ENCODE assay signal across 27 cellular contexts in genomic region chr6:101116337-101116736, GRCh38.
A peak's percentile ranks its signal among the peaks of the same experiment; 100 is the strongest.
DNase-seq lines count a peak whose midpoint lies in the region; ATAC-seq and TF ChIP-seq lines count a peak whose summit lies in the region.
"Had no signal": no experiment of that assay in that cellular context is flagged by ENCODE, and none has a peak within 500 bp of the region (broad histone marks: within the 10 kb centered on the region; RNA-seq: fewer than 3 reads in every experiment).

No MANE protein-coding gene starts in this region.

- no peak for TF ChIP-seq EP300 in esophagus muscularis mucosa (IDR thresholded peaks at IDR 0.05)

- TF ChIP-seq CTCF in HFFc6 (IDR thresholded peaks at IDR 0.05) (peak; percentile 24; the same call in 1 of the 2 replicates), VCaP (conservative IDR thresholded peaks at IDR 0.05) (no peak), type B pancreatic cell (conservative IDR thresholded peaks at IDR 0.05) (peak; percentile 42), esophagus muscularis mucosa (IDR thresholded peaks at IDR 0.05) (no peak)

- no peak overlapping the region for H3K4me3 Mint-ChIP-seq in HFFc6
- no peak overlapping the region for H3K4me3 Mint-ChIP-seq in type B pancreatic cell
- H3K4me3 Mint-ChIP-seq: CD4-positive, alpha-beta memory T cell; T-helper 2 cell treated with Interferon-gamma antibody and Interleukin-4, amounts not matched to agents 5 μg/mL and 100 μg/mL, for 36 hours had no signal

- no peaks in the 10 kb centered on the region for H3K27me3 ChIP-seq in esophagus muscularis mucosa
- H3K27me3 ChIP-seq: BLaER1 treated with 17β-estradiol and CSF1 and Interleukin-3, amounts not matched to agents 10 nM and 100 nM; MG63 had no signal

- WGBS in esophagus muscularis mucosa, result 75% methylated on average over 5 of the region's 5 CpGs

- ATAC-seq in GM18505 (IDR thresholded peaks at IDR 0.05; ENCODE audit: unreplicated experiment), result no peak
- ATAC-seq: A549 had no signal

- intact Hi-C loops in esophagus muscularis mucosa (cut with DNase I), result no loop called here

- H3K4me1 Mint-ChIP-seq in HFFc6 (ENCODE audit: low read depth) (peaks cover 8% of the 10 kb centered on the region), type B pancreatic cell (ENCODE audit: unreplicated experiment) (peaks cover 4% of the 10 kb centered on the region)
- H3K4me1 Mint-ChIP-seq: CD4-positive, alpha-beta memory T cell had no signal

- H3K36me3 Mint-ChIP-seq in HFFc6 (ENCODE audit: low read depth) (no peaks in the 10 kb centered on the region), type B pancreatic cell (no peaks in the 10 kb centered on the region)
- H3K36me3 Mint-ChIP-seq: CD4-positive, alpha-beta memory T cell had no signal

- H3K9me3 ChIP-seq in esophagus muscularis mucosa, result no peaks in the 10 kb centered on the region
- H3K9me3 ChIP-seq: A549; BLaER1 treated with 17β-estradiol and CSF1 and Interleukin-3, amounts not matched to agents 10 nM and 100 nM; MG63 had no signal

- TF ChIP-seq POLR2A in esophagus muscularis mucosa (IDR thresholded peaks at IDR 0.05; ENCODE audit: low read depth) (no peak), GM18505 (IDR thresholded peaks at IDR 0.05; ENCODE audit: borderline replicate concordance, extremely low read depth, insufficient read depth, insufficient read length) (no peak)

- H3K27me3 Mint-ChIP-seq in HFFc6 (ENCODE audit: insufficient read depth) (no peaks in the 10 kb centered on the region), type B pancreatic cell (no peaks in the 10 kb centered on the region)
- H3K27me3 Mint-ChIP-seq: CD4-positive, alpha-beta memory T cell had no signal

- H3K9me3 Mint-ChIP-seq in HFFc6, result no peaks in the 10 kb centered on the region
- no peaks in the 10 kb centered on the region for H3K9me3 Mint-ChIP-seq in type B pancreatic cell
- H3K9me3 Mint-ChIP-seq: T-helper 2 cell treated with Interferon-gamma antibody and Interleukin-4, amounts not matched to agents 5 μg/mL and 100 μg/mL, for 36 hours had no signal

- no peaks in the 10 kb centered on the region for H3K36me3 ChIP-seq in esophagus muscularis mucosa
- H3K36me3 ChIP-seq: BLaER1 treated with 17β-estradiol and CSF1 and Interleukin-3, amounts not matched to agents 10 nM and 100 nM; MG63 had no signal

- no peak for DNase-seq in HFFc6
- DNase-seq in NCI-H524 treated with DMSO at 0.1 percent for 48 hours (lab: John Stamatoyannopoulos, UW), result peak; percentile 95
- DNase-seq in type B pancreatic cell (ENCODE audit: extremely low spot score, unreplicated experiment), result no peak
- DNase-seq in NCI-H1105 treated with DMSO at 0.1 percent for 48 hours (lab: John Stamatoyannopoulos, UW), result no peak
- no peak for DNase-seq in esophagus muscularis mucosa (ENCODE audit: extremely low spot score)
- DNase-seq: AML-193; CD4-positive, alpha-beta memory T cell; COR-L47; DMS 273 treated with DMSO at 0.1 percent for 48 hours; DMS79 treated with DMSO at 0.1 percent for 48 hours; GF-D8; H7; KBM-7; MG63; NCI-H2029; NCI-H446; NCI-H748 treated with DMSO at 0.1 percent for 48 hours; NK-92 treated with Interleukin-12 subunit alpha and Interleukin-12 subunit beta, amount 100 ng/mL, for 24 hours; PC-9; Right ventricle myocardium superior; RPMI8226; T-helper 1 cell had no signal

- H3K27ac ChIP-seq in VCaP, result peak overlapping the region; percentile 43
- no peak overlapping the region for H3K27ac ChIP-seq in esophagus muscularis mucosa (replicated peaks in 1 of 4)
- H3K27ac ChIP-seq: A549; BLaER1 treated with 17β-estradiol and CSF1 and Interleukin-3, amounts not matched to agents 10 nM and 100 nM; PC-9 had no signal

- H3K27ac Mint-ChIP-seq in HFFc6, result no peak overlapping the region
- no peak overlapping the region for H3K27ac Mint-ChIP-seq in type B pancreatic cell
- H3K27ac Mint-ChIP-seq: CD4-positive, alpha-beta memory T cell; T-helper 2 cell treated with Interferon-gamma antibody and Interleukin-4, amounts not matched to agents 5 μg/mL and 100 μg/mL, for 36 hours had no signal

- H3K4me3 ChIP-seq in esophagus muscularis mucosa, result no peak overlapping the region
- H3K4me3 ChIP-seq: A549; BLaER1 treated with 17β-estradiol and CSF1 and Interleukin-3, amounts not matched to agents 10 nM and 100 nM; MG63; PC-9 had no signal

- H3K4me1 ChIP-seq in esophagus muscularis mucosa, result no peaks in the 10 kb centered on the region
- H3K4me1 ChIP-seq: A549; BLaER1 treated with 17β-estradiol and CSF1 and Interleukin-3, amounts not matched to agents 10 nM and 100 nM had no signal

Comparison
In these comparisons a context has a peak if more than half of its experiments do, and no peak if none do; other contexts are left out.
1. CTCF ChIP-seq: peak in HFFc6 (single experiment) and type B pancreatic cell (single experiment); none in VCaP (single experiment) and esophagus muscularis mucosa (0 of 3).